ENCODE assay signal across 7 cellular contexts in genomic region chr1:223747838-223748335, GRCh38. TPM values are rescaled to one million over a fixed set of nuclear protein-coding genes. Genes with fewer than 3 reads are reported as not detected.
DNase-seq lines count a peak whose midpoint lies in the region; ATAC-seq and TF ChIP-seq lines count a peak whose summit lies in the region.

No MANE protein-coding gene starts in this region.

- H4K8ac ChIP-seq in H9 (replicated peaks; ENCODE audit: insufficient read length, low read depth, low read length), result no peak overlapping the region

- peaks cover 14% of the 10 kb centered on the region; the same call in 1 of the 2 replicates for H3K27me3 ChIP-seq in H9 (ENCODE audit: insufficient read depth, low read length)

- H3K4me3 Mint-ChIP-seq in H9, result peak overlapping the region; percentile 79 to 87; a peak in 3 of 5 replicates
- peak overlapping the region; percentile 2 for H3K4me3 Mint-ChIP-seq in activated T-helper 2 cell treated with anti-CD3 and anti-CD28 coated beads, Interferon-gamma antibody, Interleukin-2, Interleukin-4, amounts not matched to agents 10 μg/mL and 5 μg/mL and 100 μg/mL, durations not matched to agents 14 hours and 24 hours and 36 hours (ENCODE audit: low read depth)

- H2AK5ac ChIP-seq in H9 (ENCODE audit: insufficient read length, low read length), result no peak overlapping the region

- H2BK120ac ChIP-seq in H9 (ENCODE audit: low read depth, low read length, poor library complexity, severe bottlenecking), result no peak overlapping the region

- peaks cover 5% of the 10 kb centered on the region; the same call in 1 of the 2 replicates for H3K4me1 ChIP-seq in H9 (ENCODE audit: insufficient read depth, low read length)

- H3K79me2 ChIP-seq in H9 (ENCODE audit: insufficient read depth, low read length), result no peaks in the 10 kb centered on the region

- H3K56ac ChIP-seq in H9 (ENCODE audit: insufficient read length, low read depth, low read length), result no peak overlapping the region

- no peak overlapping the region for H2BK15ac ChIP-seq in H9 (ENCODE audit: low read depth, low read length)

- no peak overlapping the region for H3T11ph ChIP-seq in H9 (ENCODE audit: low read length)

- no peak overlapping the region for H3K14ac ChIP-seq in H9 (ENCODE audit: insufficient read depth, low read length)

- H3K36me3 Mint-ChIP-seq in H9 (ENCODE audit: insufficient read depth in 1 of 3, low read depth in 3 of 3), result peaks cover 2 to 24% (median 20%) of the 10 kb centered on the region in 3 experiments; a peak in 6 of 7 replicates
- peaks cover 72% of the 10 kb centered on the region for H3K36me3 Mint-ChIP-seq in activated T-helper 2 cell treated with anti-CD3 and anti-CD28 coated beads, Interferon-gamma antibody, Interleukin-2, Interleukin-4, amounts not matched to agents 10 μg/mL and 5 μg/mL and 100 μg/mL, durations not matched to agents 14 hours and 24 hours and 36 hours (ENCODE audit: low read depth)

- no peak overlapping the region for H3K27ac ChIP-seq in H9 (ENCODE audit: insufficient read length, low read depth, low read length)

- H2AFZ ChIP-seq in H9 (ENCODE audit: low read length), result no peak overlapping the region

- no peak for TF ChIP-seq CTCF in H9 (conservative IDR thresholded peaks at IDR 0.05)

- no CpG with 5 or more reads among the region's 4 CpGs for WGBS in H9 (ENCODE audit: extremely low coverage, insufficient read length, low lambda C conversion rate)

- peaks cover 12 to 14% of the 10 kb centered on the region in 2 experiments for H3K4me1 Mint-ChIP-seq in H9
- peaks cover 15% of the 10 kb centered on the region for H3K4me1 Mint-ChIP-seq in activated T-helper 2 cell treated with anti-CD3 and anti-CD28 coated beads, Interferon-gamma antibody, Interleukin-2, Interleukin-4, amounts not matched to agents 10 μg/mL and 5 μg/mL and 100 μg/mL, durations not matched to agents 14 hours and 24 hours and 36 hours (ENCODE audit: low read depth)

- H4K5ac ChIP-seq in H9 (ENCODE audit: insufficient read length, low read depth, low read length), result no peak overlapping the region

- H3K9me3 ChIP-seq in H9 (ENCODE audit: control insufficient read depth, low read depth, low read length) (no peaks in the 10 kb centered on the region), iPS-18c (ENCODE audit: control insufficient read depth, insufficient read depth, low read length) (peaks cover 4% of the 10 kb centered on the region)

- no peak overlapping the region for H3K23ac ChIP-seq in H9 (ENCODE audit: insufficient read length, low read depth, low read length)

- no peak for ATAC-seq in HG02970 (IDR thresholded peaks at IDR 0.05; ENCODE audit: low FRiP score, unreplicated experiment)
- no peak for ATAC-seq in HG03175 (IDR thresholded peaks at IDR 0.05; ENCODE audit: unreplicated experiment)
- no peak for ATAC-seq in GM21447 (IDR thresholded peaks at IDR 0.05; ENCODE audit: unreplicated experiment)

- H4K91ac ChIP-seq in H9 (ENCODE audit: insufficient read length, low read depth, low read length), result no peak overlapping the region

- no peak overlapping the region for H2BK20ac ChIP-seq in H9 (ENCODE audit: low read depth, low read length, poor library complexity, severe bottlenecking)

- H2BK5ac ChIP-seq in H9 (ENCODE audit: insufficient read length, low read length), result no peak overlapping the region

- peak overlapping the region; percentile 72; the same call in 1 of the 2 replicates for H3K4me3 ChIP-seq in iPS-18c (ENCODE audit: insufficient read depth, low read depth, low read length)

- intact Hi-C loops in activated T-helper 2 cell treated with anti-CD3 and anti-CD28 coated beads, Interferon-gamma antibody, Interleukin-2, Interleukin-4, amounts not matched to agents 10 μg/mL and 5 μg/mL and 100 μg/mL, durations not matched to agents 14 hours and 24 hours and 36 hours (cut with micrococcal nuclease), result loop anchor here (2.0 kb wide), 1 partner anchor 21 kb away; no protein-coding TSS in a partner anchor

- no peak for DNase-seq in H9
- DNase-seq in activated T-helper 2 cell treated with anti-CD3 and anti-CD28 coated beads, Interferon-gamma antibody, Interleukin-2, Interleukin-4, amounts not matched to agents 10 μg/mL and 5 μg/mL and 100 μg/mL, durations not matched to agents 14 hours and 24 hours and 36 hours (ENCODE audit: low spot score), result no peak
- DNase-seq in stromal cell of bone marrow (ENCODE audit: low read depth), result peak; percentile 9

- H3K18ac ChIP-seq in H9 (ENCODE audit: insufficient read length, low read depth, low read length), result no peak overlapping the region

- H3K4ac ChIP-seq in H9 (ENCODE audit: low read depth, low read length), result no peak overlapping the region

- peaks cover 7% of the 10 kb centered on the region for H3K23me2 ChIP-seq in H9 (ENCODE audit: insufficient read length, low read depth, low read length, poor library complexity, severe bottlenecking)

- no peak overlapping the region for H2BK12ac ChIP-seq in H9 (ENCODE audit: insufficient read length, low read depth, low read length)

- H3K4me2 ChIP-seq in H9 (ENCODE audit: insufficient read depth, insufficient read length, low read length), result peak overlapping the region; percentile 82

- H4K20me1 ChIP-seq in H9 (ENCODE audit: control insufficient read depth, insufficient read depth, insufficient read length), result no peaks in the 10 kb centered on the region

- H3K27ac Mint-ChIP-seq in H9, result no peak overlapping the region
- no peak overlapping the region for H3K27ac Mint-ChIP-seq in activated T-helper 2 cell treated with anti-CD3 and anti-CD28 coated beads, Interferon-gamma antibody, Interleukin-2, Interleukin-4, amounts not matched to agents 10 μg/mL and 5 μg/mL and 100 μg/mL, durations not matched to agents 14 hours and 24 hours and 36 hours

- H3K9ac ChIP-seq in H9 (ENCODE audit: extremely low read depth, insufficient read length, low read length), result no peak overlapping the region

- H3K79me1 ChIP-seq in H9 (ENCODE audit: insufficient read depth, low read depth, low read length, poor library complexity, severe bottlenecking), result no peaks in the 10 kb centered on the region

- H3K9me3 Mint-ChIP-seq in H9, result no peaks in the 10 kb centered on the region
- H3K9me3 Mint-ChIP-seq in activated T-helper 2 cell treated with anti-CD3 and anti-CD28 coated beads, Interferon-gamma antibody, Interleukin-2, Interleukin-4, amounts not matched to agents 10 μg/mL and 5 μg/mL and 100 μg/mL, durations not matched to agents 14 hours and 24 hours and 36 hours, result no peaks in the 10 kb centered on the region

- H3K27me3 Mint-ChIP-seq in H9 (ENCODE audit: low read depth), result peaks cover 24% of the 10 kb centered on the region
- no peaks in the 10 kb centered on the region for H3K27me3 Mint-ChIP-seq in activated T-helper 2 cell treated with anti-CD3 and anti-CD28 coated beads, Interferon-gamma antibody, Interleukin-2, Interleukin-4, amounts not matched to agents 10 μg/mL and 5 μg/mL and 100 μg/mL, durations not matched to agents 14 hours and 24 hours and 36 hours (ENCODE audit: low read depth)

RNA-seq across cellular contexts. Expression of gene CAPN2, which starts 35.5 kb away (rescaled TPM):
- 31.3 and 32.2 TPM in 2 replicates for total RNA-seq in H9 (2021)
- total RNA-seq in activated T-helper 2 cell treated with anti-CD3 and anti-CD28 coated beads, Interferon-gamma antibody, Interleukin-2, Interleukin-4, amounts not matched to agents 10 μg/mL and 5 μg/mL and 100 μg/mL, durations not matched to agents 14 hours and 24 hours and 36 hours, result 91.3 and 93.5 TPM in 2 replicates
